8 cellular contexts compared by ENCODE assay signal in the genomic region with DNA sequence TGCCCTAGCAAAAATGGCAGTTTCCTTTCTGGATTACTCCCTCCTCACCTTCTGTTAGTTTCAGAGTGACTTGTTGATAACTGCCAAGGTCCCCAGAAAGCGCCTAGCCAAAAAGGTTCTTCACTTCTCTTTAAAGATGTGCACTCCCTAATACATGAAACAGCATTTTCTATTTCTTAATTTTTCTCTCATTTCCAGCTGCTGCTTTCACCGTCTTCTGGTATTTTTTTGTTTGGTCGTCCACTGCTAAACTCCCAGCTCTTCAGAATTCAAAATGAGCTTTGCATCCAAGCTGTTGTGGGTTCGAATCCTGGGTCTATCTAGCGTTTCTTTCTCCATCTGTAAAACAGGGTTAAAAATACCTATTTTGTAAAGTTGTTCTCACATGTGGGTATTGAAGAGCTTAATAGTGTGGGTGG. TPM values are rescaled to one million over a fixed set of nuclear protein-coding genes. Genes with fewer than 3 reads are reported as not detected.
A peak's percentile ranks its signal among the peaks of the same experiment; 100 is the strongest.
DNase-seq lines count a peak whose midpoint lies in the region; ATAC-seq and TF ChIP-seq lines count a peak whose summit lies in the region.

No MANE protein-coding gene starts in this region.

- H3K9me3 ChIP-seq in heart right ventricle = no peaks in the 10 kb centered on the region
- no peaks in the 10 kb centered on the region for H3K9me3 ChIP-seq in mesodermal cell (ENCODE audit: control insufficient read depth, low read length)

- in situ Hi-C loops in brain microvascular endothelial cell (cut with HindIII; ENCODE audit: low pct_ligation_motif_present, low sequenced_read_pairs) = no loop called here

- TF ChIP-seq CTCF in heart right ventricle (IDR thresholded peaks at IDR 0.05) (no peak), brain microvascular endothelial cell (IDR thresholded peaks at IDR 0.05; ENCODE audit: low read depth, low read length, missing control alignments) (no peak)

- H3K27me3 ChIP-seq in heart right ventricle = no peaks in the 10 kb centered on the region
- H3K27me3 ChIP-seq in brain microvascular endothelial cell (replicated peaks) = no peaks in the 10 kb centered on the region

- H3K4me3 ChIP-seq in heart right ventricle = peak overlapping the region; percentile 53 to 97 (median 86)
- H3K4me3 ChIP-seq in brain microvascular endothelial cell (ENCODE audit: low read depth, low read length) = peak overlapping the region; percentile 90
- H3K4me3 ChIP-seq in mesodermal cell (ENCODE audit: extremely low read depth, insufficient read depth, low read length, poor library complexity, severe bottlenecking) = peak overlapping the region; percentile 83
- H3K4me3 ChIP-seq in urinary bladder (ENCODE audit: low read depth, low read length) = peak overlapping the region; percentile 69

- H3K36me3 ChIP-seq in heart right ventricle (peaks cover 0 to under 1% (median 0%) of the 10 kb centered on the region in 9 donors), brain microvascular endothelial cell (replicated peaks) (no peaks in the 10 kb centered on the region), mesodermal cell (ENCODE audit: control insufficient read depth, insufficient read depth, low read length) (no peaks in the 10 kb centered on the region), urinary bladder (ENCODE audit: insufficient read depth) (no peaks in the 10 kb centered on the region)

- ATAC-seq in heart right ventricle = no peak
- ATAC-seq in Right ventricle myocardium inferior = no peak
- ATAC-seq in HG02610 (IDR thresholded peaks at IDR 0.05; ENCODE audit: unreplicated experiment) = no peak

- no peak for DNase-seq in heart right ventricle
- DNase-seq in Right ventricle myocardium inferior (ENCODE audit: missing footprints) = no peak
- DNase-seq in brain microvascular endothelial cell = no peak
- DNase-seq in activated gamma-delta T cell treated with Interleukin-2 at 50 U/mL for 16 hours = no peak
- DNase-seq in NCI-H446 (lab: John Stamatoyannopoulos, UW) = no peak

- H3K4me1 ChIP-seq in heart right ventricle (peaks cover 0 to 27% (median 12%) of the 10 kb centered on the region in 9 donors), mesodermal cell (ENCODE audit: control insufficient read depth, insufficient read depth, low read length, poor library complexity, severe bottlenecking) (peaks cover 4% of the 10 kb centered on the region), urinary bladder (ENCODE audit: insufficient read depth) (peaks cover 2% of the 10 kb centered on the region)

- H3K27ac ChIP-seq in heart right ventricle (peak overlapping the region; percentile 73 to 99 (median 96)), brain microvascular endothelial cell (peak overlapping the region; percentile 53), mesodermal cell (ENCODE audit: low read depth, low read length, severe bottlenecking) (no peak overlapping the region), urinary bladder (ENCODE audit: low read depth) (peak overlapping the region; percentile 93)

- 38 to 44% methylated on average over 5 of the region's 5 CpGs for WGBS in heart right ventricle, 2 donors
- 70 to 73% methylated on average over 3 to 5 of the region's 5 CpGs for WGBS in mesodermal cell (ENCODE audit: insufficient coverage in 2 of 2), 2 experiments
- WGBS in urinary bladder = 40% methylated on average over 5 of the region's 5 CpGs

- intact Hi-C loops in heart right ventricle (cut with DNase I) = no loop called here
- intact Hi-C loops in Right ventricle myocardium inferior (cut with DNase I) = no loop called here

RNA-seq across cellular contexts. Expression of a gene that starts 0.4 kb away (rescaled TPM):
- total RNA-seq in heart right ventricle = 10 to 100 TPM in 8 of 10 donors, 1 to 10 TPM in 2; 7.5 to 15.4 (median 11.9) TPM
- 1 to 10 TPM; 2.5 to 8.3 TPM for polyA plus RNA-seq in heart right ventricle
- total RNA-seq in Right ventricle myocardium inferior = 7.4 TPM
- 9.7 TPM for polyA plus RNA-seq in mesodermal cell (2013, experiment 1 of 2)
- 10.8 TPM for polyA plus RNA-seq in mesodermal cell (2013, experiment 2 of 2)
- total RNA-seq in urinary bladder = 19.9 TPM
- 10.8 TPM for polyA plus RNA-seq in urinary bladder

RNA-seq across cellular contexts. Expression of a gene that starts 6.4 kb away (rescaled TPM):
- total RNA-seq in heart right ventricle = 10 to 100 TPM in 7 of 10 donors, 1 to 10 TPM in 3; 8.9 to 13.3 (median 10.9) TPM
- polyA plus RNA-seq in heart right ventricle = 1 to 10 TPM; 4.7 to 9.1 TPM
- 8.5 TPM for total RNA-seq in Right ventricle myocardium inferior
- polyA plus RNA-seq in mesodermal cell (2013, experiment 1 of 2) = 3.3 TPM
- polyA plus RNA-seq in mesodermal cell (2013, experiment 2 of 2) = 3.7 TPM
- total RNA-seq in urinary bladder = 6.9 TPM
- 23.4 TPM for polyA plus RNA-seq in urinary bladder
